In genomic region chr2:24359701-24360049, GRCh38 we compare ENCODE assay signal across 8 cellular contexts. TPM values are rescaled to one million over a fixed set of nuclear protein-coding genes. Genes with fewer than 3 reads are reported as not detected.
A peak's percentile ranks its signal among the peaks of the same experiment; 100 is the strongest.
DNase-seq lines count a peak whose midpoint lies in the region; ATAC-seq, FAIRE-seq and TF ChIP-seq lines count a peak whose summit lies in the region.

No MANE protein-coding gene starts in this region.

- RAD21 ChIA-PET in GM12878 (lab: Charles Lee; ENCODE audit: unreplicated experiment): interaction anchor here (0.5 to 3.5 kb wide), 9 partner anchors 9 to 83 kb away, joined by 3 to 32 read pairs (median 3); no protein-coding TSS in a partner anchor

- TF ChIP-seq POLR2A in GM12878 (IDR thresholded peaks at IDR 0.05; ENCODE audit: low read depth, low read length): no peak

- H3K4me2 ChIP-seq in GM12878 (ENCODE audit: control insufficient read depth, insufficient read depth) (peak overlapping the region; percentile 96; the same call in 1 of the 2 replicates), smooth muscle cell (peak overlapping the region; percentile 94)

- H3F3A ChIP-seq in smooth muscle cell (ENCODE audit: low read depth): no peaks in the 10 kb centered on the region

- TF ChIP-seq RAD21 in GM12878 (IDR thresholded peaks at IDR 0.05; ENCODE audit: insufficient read depth, low read depth, low read length): no peak

- TF ChIP-seq CTCF in GM10266 (IDR thresholded peaks at IDR 0.05; ENCODE audit: control insufficient read depth, insufficient read depth, low read depth, missing control alignments) (no peak), GM12878 (IDR thresholded peaks at IDR 0.05 in 2 of 3, conservative IDR thresholded peaks at IDR 0.05 in 1 of 3; ENCODE audit: control insufficient read depth in 2 of 3, extremely low read depth in 1 of 3, insufficient read depth in 1 of 3, low read depth in 3 of 3, low read length in 3 of 3) (no peak), smooth muscle cell (IDR thresholded peaks at IDR 0.05; ENCODE audit: borderline replicate concordance, insufficient read depth, poor library complexity, severe bottlenecking) (no peak)

- H3K4me1 ChIP-seq in SJSA1 (replicated peaks) (peaks cover 15% of the 10 kb centered on the region), GM12878 (ENCODE audit: control insufficient read depth, insufficient read depth, low read length) (peaks cover 7% of the 10 kb centered on the region), iPS-20b (ENCODE audit: insufficient read depth, low read length) (peaks cover 9% of the 10 kb centered on the region), smooth muscle cell (ENCODE audit: low read depth) (no peaks in the 10 kb centered on the region)

- DNase-seq in GM10266 (ENCODE audit: extremely low spot score) (peak; percentile 33), SJSA1 (ENCODE audit: low read depth in 1 of 2, low spot score in 2 of 2) (no peak), GM12878 (ENCODE audit: low read depth, low spot score) (no peak), smooth muscle cell (lab: John Stamatoyannopoulos, UW; ENCODE audit: unreplicated experiment) (no peak), MV-4-11 (lab: John Stamatoyannopoulos, UW) (no peak)

- intact Hi-C loops in GM12878 (cut with micrococcal nuclease; ENCODE audit: unreplicated experiment): loop anchor here (2.0 kb wide), 1 partner anchor 17 kb away; no protein-coding TSS in a partner anchor

- H4K20me1 ChIP-seq in GM12878 (ENCODE audit: control insufficient read depth, insufficient read depth) (no peaks in the 10 kb centered on the region), smooth muscle cell (ENCODE audit: low read depth) (peaks cover 8% of the 10 kb centered on the region)

- H3K4me3 ChIP-seq in SJSA1: peak overlapping the region; percentile 99
- H3K4me3 ChIP-seq in GM12878: peak overlapping the region; percentile 79
- H3K4me3 ChIP-seq in iPS-20b (ENCODE audit: low read length): peak overlapping the region; percentile 75
- H3K4me3 ChIP-seq in smooth muscle cell: peak overlapping the region; percentile 72

- CTCF ChIA-PET in GM12878 (lab: Yijun Ruan, JAX): interaction anchor here (1.9 to 2.1 kb wide), 3 partner anchors 9 to 44 kb away, joined by 5 to 16 read pairs (median 8); no protein-coding TSS in a partner anchor

- H2AFZ ChIP-seq in GM12878 (ENCODE audit: control insufficient read depth, low read depth, low read length): peak overlapping the region; percentile 92
- peak overlapping the region; percentile 73 for H2AFZ ChIP-seq in smooth muscle cell (ENCODE audit: low read depth)

- SMC1A ChIA-PET in GM12878 (lab: Charles Lee; ENCODE audit: uncharacterized antibody, unreplicated experiment): interaction anchor here (0.9 to 4.2 kb wide), 11 partner anchors 11 to 276 kb away, joined by 3 to 44 read pairs (median 4); no protein-coding TSS in a partner anchor

- BruUV-seq in GM12878 (replicated peaks; lab: Mats Ljungman, UMichigan): no TSS peak

- no peak for TF ChIP-seq EP300 in GM12878 (IDR thresholded peaks at IDR 0.05; ENCODE audit: borderline replicate concordance in 1 of 2, control insufficient read depth in 1 of 2, low read depth in 2 of 2, low read length in 2 of 2)

- peaks cover 3% of the 10 kb centered on the region; the same call in 1 of the 2 replicates for H3K9me3 ChIP-seq in SJSA1 (replicated peaks)
- H3K9me3 ChIP-seq in GM12878 (replicated peaks; ENCODE audit: control insufficient read depth, insufficient read depth, low read length): no peaks in the 10 kb centered on the region
- no peaks in the 10 kb centered on the region for H3K9me3 ChIP-seq in iPS-20b (ENCODE audit: insufficient read depth, low read depth, low read length)
- no peaks in the 10 kb centered on the region for H3K9me3 ChIP-seq in smooth muscle cell (replicated peaks; ENCODE audit: low read depth)

- in situ Hi-C loops in GM12878 (cut with MboI): loop anchor here (25.0 kb wide), 1 partner anchor 972 kb away; the partner anchor contains the start of gene KLHL29

- no peaks in the 10 kb centered on the region for H3K27me3 ChIP-seq in SJSA1 (replicated peaks)
- H3K27me3 ChIP-seq in GM12878 (replicated peaks in 1 of 2; ENCODE audit: control insufficient read depth in 2 of 2, insufficient read depth in 2 of 2, low read length in 1 of 2): no peaks in the 10 kb centered on the region
- H3K27me3 ChIP-seq in iPS-20b (ENCODE audit: insufficient read depth, low read length): peaks cover 37% of the 10 kb centered on the region
- H3K27me3 ChIP-seq in smooth muscle cell (ENCODE audit: low read depth): no peaks in the 10 kb centered on the region

- H3K36me3 ChIP-seq in SJSA1 (peaks cover 10% of the 10 kb centered on the region), GM12878 (ENCODE audit: control insufficient read depth in 2 of 2, insufficient read depth in 2 of 2, low read length in 1 of 2) (no peaks in the 10 kb centered on the region), iPS-20b (ENCODE audit: insufficient read depth, low read depth, low read length) (no peaks in the 10 kb centered on the region), smooth muscle cell (ENCODE audit: low read depth) (no peaks in the 10 kb centered on the region)

- WGBS in GM12878 (ENCODE audit: insufficient coverage, insufficient replicate concordance, low lambda C conversion rate, missing lambda C conversion rate): under 1% methylated on average over 32 of the region's 32 CpGs
- WGBS in smooth muscle cell (ENCODE audit: low lambda C conversion rate): 1% methylated on average over 31 of the region's 32 CpGs

- peak overlapping the region; percentile 97 for H3K9ac ChIP-seq in GM12878 (ENCODE audit: control insufficient read depth, insufficient read depth, low read length)
- peak overlapping the region; percentile 65; the same call in 1 of the 2 replicates for H3K9ac ChIP-seq in iPS-20b (ENCODE audit: low read depth, low read length)
- H3K9ac ChIP-seq in smooth muscle cell (ENCODE audit: low read depth): peak overlapping the region; percentile 75

- ATAC-seq in HG02852 (IDR thresholded peaks at IDR 0.05; ENCODE audit: unreplicated experiment) (peak; percentile 5), GM12878 (peak; percentile 4), GM18858 (IDR thresholded peaks at IDR 0.05; ENCODE audit: unreplicated experiment) (no peak)

- H3K79me2 ChIP-seq in GM12878 (ENCODE audit: control insufficient read depth, insufficient read depth, low read length) (peaks cover 56% of the 10 kb centered on the region), smooth muscle cell (ENCODE audit: low read depth) (peaks cover 40% of the 10 kb centered on the region)

- POLR2A ChIA-PET in GM12878 (lab: Charles Lee): interaction anchor here (0.6 to 4.5 kb wide), 10 partner anchors 9 to 713 kb away, joined by 3 to 36 read pairs (median 8); partner anchors contain the start of gene ATAD2B

- H3K27ac ChIP-seq in SJSA1 (peak overlapping the region; percentile 75; the same call in 1 of the 2 replicates), GM12878 (ENCODE audit: control insufficient read depth, insufficient read depth) (peak overlapping the region; percentile 93), iPS-20b (ENCODE audit: low read length) (no peak overlapping the region), smooth muscle cell (ENCODE audit: low read depth) (no peak overlapping the region)

- FAIRE-seq in GM12878 (lab: Jason Lieb, UNC): no peak

TF ChIP-seq in GM12878, 131 proteins besides CTCF, POLR2A, EP300 and RAD21 (continues in another document):
- TF ChIP-seq HSF1 (IDR thresholded peaks at IDR 0.05; ENCODE audit: low read depth, low read length) (peak; percentile 36; the same call in 1 of the 2 replicates), NFIC (IDR thresholded peaks at IDR 0.05; ENCODE audit: low read depth, low read length) (no peak), CEBPB (IDR thresholded peaks at IDR 0.05; ENCODE audit: borderline replicate concordance in 1 of 2, low read depth in 2 of 2, low read length in 2 of 2) (no peak), ZZZ3 (IDR thresholded peaks at IDR 0.05; ENCODE audit: control insufficient read depth, insufficient read length, low read depth) (no peak), POLR2AphosphoS2 (IDR thresholded peaks at IDR 0.05; ENCODE audit: low read depth, low read length) (0 out of 2 replicates have a peak, but pooled peaks have one; percentile 4), CHD2 (IDR thresholded peaks at IDR 0.05; ENCODE audit: borderline replicate concordance, low read depth, low read length) (no peak), ESRRA (IDR thresholded peaks at IDR 0.05; ENCODE audit: low read length) (no peak), BHLHE40 (IDR thresholded peaks at IDR 0.05; ENCODE audit: borderline replicate concordance in 1 of 2, low read depth in 2 of 2, low read length in 1 of 2) (peak; percentile 82 to 89; a peak in 3 of 4 replicates)

RNA-seq across cellular contexts. Expression of gene ITSN2, which starts 0.7 kb away (rescaled TPM):
- total RNA-seq in SJSA1 (2014; rRNA removed; shearing (Covaris generic)): 17.7 and 30.7 TPM in 2 replicates
- 276 and 309 TPM in 2 replicates for total RNA-seq in GM12878 (2013; cell fraction: nucleolus; rRNA removed)
- total RNA-seq in GM12878 (2014; rRNA removed) (43.9 and 53.0 TPM in 2 replicates), GM12878 (2014; rRNA removed; fragmentation: Illumina TruSeq; extraction: Trizol) (52.7 and 54.9 TPM in 2 replicates), GM12878 (2021) (65.1 and 70.1 TPM in 2 replicates), smooth muscle cell (19.6 and 28.4 TPM in 2 replicates)
- polyA plus RNA-seq in GM12878 (2011; ENCODE audit: low read depth): 22.9 TPM
- polyA plus RNA-seq in GM12878 (2011; rRNA removed) (80.0 and 87.9 TPM in 2 replicates), GM12878 (2014; fragmentation: Illumina TruSeq; extraction: Trizol) (57.4 and 69.9 TPM in 2 replicates), GM12878 (2014; fragmentation: Nextera tagmentation; extraction: Ambion mirVana) (10 to 100 TPM; 20.5 to 24.3 TPM), GM12878 (2014; rRNA removed) (41.8 and 47.8 TPM in 2 replicates), GM12878 (2016; fragmentation: Nextera tagmentation; extraction: Ambion mirVana) (10 to 100 TPM; 56.6 to 58.1 TPM), smooth muscle cell (8.5 and 14.3 TPM in 2 replicates)
- polyA plus RNA-seq in GM12878 (2011; cell fraction: cytosol; rRNA removed): 50.0 and 89.8 TPM in 2 replicates
- polyA plus RNA-seq in GM12878 (2011; cell fraction: nucleus; rRNA removed): 100 and 104 TPM in 2 replicates
- 37.9 and 40.1 TPM in 2 replicates for polyA plus RNA-seq in GM12878 (2012)
- 89.4 and 131 TPM in 2 replicates for polyA minus RNA-seq in GM12878 (2011; rRNA and poly(A)+ RNA removed)
- 30.5 and 30.8 TPM in 2 replicates for polyA minus RNA-seq in GM12878 (2011; cell fraction: cytosol; rRNA and poly(A)+ RNA removed)
- 53.2 and 83.5 TPM in 2 replicates for polyA minus RNA-seq in GM12878 (2011; cell fraction: nucleus; rRNA and poly(A)+ RNA removed)

Comparison
In these comparisons a context has a peak if more than half of its experiments do, and no peak if none do; other contexts are left out.
1. H3K27ac ChIP-seq: peak in SJSA1 (single experiment) and GM12878 (single experiment); none in iPS-20b (single experiment) and smooth muscle cell (single experiment).
2. Peak in every context shown above with its lines, with median percentiles within 50 percentile points of each other: H3K4me3 ChIP-seq and H3K9ac ChIP-seq.